ENCODE assay signal across 10 cellular contexts in genomic region chr3:52495096-52495495, GRCh38. TPM values are rescaled to one million over a fixed set of nuclear protein-coding genes. Genes with fewer than 3 reads are reported as not detected.
DNase-seq lines count a peak whose midpoint lies in the region; ATAC-seq and TF ChIP-seq lines count a peak whose summit lies in the region.
"Had no signal": no experiment of that assay in that cellular context is flagged by ENCODE, and none has a peak within 500 bp of the region (broad histone marks: within the 10 kb centered on the region; RNA-seq: fewer than 3 reads in every experiment).

A gene with protein sequence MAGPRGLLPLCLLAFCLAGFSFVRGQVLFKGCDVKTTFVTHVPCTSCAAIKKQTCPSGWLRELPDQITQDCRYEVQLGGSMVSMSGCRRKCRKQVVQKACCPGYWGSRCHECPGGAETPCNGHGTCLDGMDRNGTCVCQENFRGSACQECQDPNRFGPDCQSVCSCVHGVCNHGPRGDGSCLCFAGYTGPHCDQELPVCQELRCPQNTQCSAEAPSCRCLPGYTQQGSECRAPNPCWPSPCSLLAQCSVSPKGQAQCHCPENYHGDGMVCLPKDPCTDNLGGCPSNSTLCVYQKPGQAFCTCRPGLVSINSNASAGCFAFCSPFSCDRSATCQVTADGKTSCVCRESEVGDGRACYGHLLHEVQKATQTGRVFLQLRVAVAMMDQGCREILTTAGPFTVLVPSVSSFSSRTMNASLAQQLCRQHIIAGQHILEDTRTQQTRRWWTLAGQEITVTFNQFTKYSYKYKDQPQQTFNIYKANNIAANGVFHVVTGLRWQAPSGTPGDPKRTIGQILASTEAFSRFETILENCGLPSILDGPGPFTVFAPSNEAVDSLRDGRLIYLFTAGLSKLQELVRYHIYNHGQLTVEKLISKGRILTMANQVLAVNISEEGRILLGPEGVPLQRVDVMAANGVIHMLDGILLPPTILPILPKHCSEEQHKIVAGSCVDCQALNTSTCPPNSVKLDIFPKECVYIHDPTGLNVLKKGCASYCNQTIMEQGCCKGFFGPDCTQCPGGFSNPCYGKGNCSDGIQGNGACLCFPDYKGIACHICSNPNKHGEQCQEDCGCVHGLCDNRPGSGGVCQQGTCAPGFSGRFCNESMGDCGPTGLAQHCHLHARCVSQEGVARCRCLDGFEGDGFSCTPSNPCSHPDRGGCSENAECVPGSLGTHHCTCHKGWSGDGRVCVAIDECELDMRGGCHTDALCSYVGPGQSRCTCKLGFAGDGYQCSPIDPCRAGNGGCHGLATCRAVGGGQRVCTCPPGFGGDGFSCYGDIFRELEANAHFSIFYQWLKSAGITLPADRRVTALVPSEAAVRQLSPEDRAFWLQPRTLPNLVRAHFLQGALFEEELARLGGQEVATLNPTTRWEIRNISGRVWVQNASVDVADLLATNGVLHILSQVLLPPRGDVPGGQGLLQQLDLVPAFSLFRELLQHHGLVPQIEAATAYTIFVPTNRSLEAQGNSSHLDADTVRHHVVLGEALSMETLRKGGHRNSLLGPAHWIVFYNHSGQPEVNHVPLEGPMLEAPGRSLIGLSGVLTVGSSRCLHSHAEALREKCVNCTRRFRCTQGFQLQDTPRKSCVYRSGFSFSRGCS (N-terminal part only) (plus strand): TSS chr3:52495338. CDS start chr3:52495414, 76 bp downstream.

- no peak for TF ChIP-seq CTCF in glutamatergic neuron (IDR thresholded peaks at IDR 0.05; ENCODE audit: partially characterized antibody, unreplicated experiment)

- H3K36me3 Mint-ChIP-seq in glutamatergic neuron (ENCODE audit: unreplicated experiment) = no peaks in the 10 kb centered on the region

- DNase-seq in amniotic epithelial cell (ENCODE audit: low read depth) = peak; percentile 15
- no peak for DNase-seq in glutamatergic neuron
- peak; percentile 64 for DNase-seq in ureter (ENCODE audit: low spot score)
- no peak for DNase-seq in activated gamma-delta T cell treated with Interleukin-2 at 50 U/mL for 16 hours
- DNase-seq: activated CD4-positive, alpha-beta T cell treated with anti-CD3 and anti-CD28 coated beads for 4 hours; central memory CD4-positive, alpha-beta T cell; stimulated activated CD4-positive, alpha-beta T cell treated with anti-CD3 and anti-CD28 coated beads, Interleukin-4, amount 100 ng/mL, for 4 hours had no signal

- peaks cover 19 to 29% of the 10 kb centered on the region in 2 donors for H3K36me3 ChIP-seq in muscle layer of duodenum (ENCODE audit: control insufficient read depth in 1 of 2, insufficient read depth in 2 of 2, low read length in 2 of 2)

- no peaks in the 10 kb centered on the region for H3K27me3 ChIP-seq in muscle layer of duodenum (ENCODE audit: low read depth, low read length)

- H3K9me3 Mint-ChIP-seq in glutamatergic neuron (ENCODE audit: unreplicated experiment) = peaks cover 3% of the 10 kb centered on the region

- H3K4me3 ChIP-seq in muscle layer of duodenum (ENCODE audit: low read depth in 1 of 2, low read length in 2 of 2) = peak within 1 kb of the TSS; percentile 30 to 46

- peaks cover 13% of the 10 kb centered on the region for H3K27me3 Mint-ChIP-seq in glutamatergic neuron (ENCODE audit: unreplicated experiment)

- peaks cover 0 to 23% of the 10 kb centered on the region in 2 donors for H3K4me1 ChIP-seq in muscle layer of duodenum (ENCODE audit: control insufficient read depth in 1 of 2, insufficient read depth in 2 of 2, low read length in 2 of 2)

- peak within 1 kb of the TSS; percentile 28 for H3K27ac Mint-ChIP-seq in glutamatergic neuron (ENCODE audit: unreplicated experiment)

- no peaks in the 10 kb centered on the region for H3K9me3 ChIP-seq in muscle layer of duodenum (ENCODE audit: control insufficient read depth in 1 of 2, low read length in 2 of 2)

- H3K4me3 Mint-ChIP-seq in glutamatergic neuron (ENCODE audit: unreplicated experiment) = no peak within 1 kb of the TSS

- no peak for ATAC-seq in HG03439 (IDR thresholded peaks at IDR 0.05; ENCODE audit: unreplicated experiment)
- no peak for ATAC-seq in GM18520 (IDR thresholded peaks at IDR 0.05; ENCODE audit: unreplicated experiment)

- peak within 1 kb of the TSS; percentile 60 for H3K27ac ChIP-seq in muscle layer of duodenum (ENCODE audit: low read length)

- H3K4me1 Mint-ChIP-seq in glutamatergic neuron (ENCODE audit: low read depth, unreplicated experiment) = peaks cover 11% of the 10 kb centered on the region

RNA-seq across cellular contexts. Expression of the gene that starts here (rescaled TPM):
- total RNA-seq in glutamatergic neuron (ENCODE audit: unreplicated experiment) (6.3 TPM), ureter (191 TPM)

Comparison
In these comparisons a context has a peak if more than half of its experiments do, and no peak if none do; other contexts are left out.
1. RNA of the gene that starts here (total RNA-seq): 191 TPM in ureter (single experiment); 6.3 TPM in glutamatergic neuron (single experiment); every median in the first group is over 10 times any median in the second.
2. DNase-seq: peak in amniotic epithelial cell (single experiment) and ureter (single experiment); none in glutamatergic neuron (single experiment) and activated gamma-delta T cell treated with Interleukin-2 at 50 U/mL for 16 hours (single experiment).